25 cellular contexts compared by ENCODE assay signal in genomic region chr11:7983832-7984590, GRCh38. TPM values are rescaled to one million over a fixed set of nuclear protein-coding genes. Genes with fewer than 3 reads are reported as not detected.
DNase-seq lines count a peak whose midpoint lies in the region; ATAC-seq, FAIRE-seq and TF ChIP-seq lines count a peak whose summit lies in the region.
"Had no signal": no experiment of that assay in that cellular context is flagged by ENCODE, and none has a peak within 500 bp of the region (broad histone marks: within the 10 kb centered on the region; RNA-seq: fewer than 3 reads in every experiment).

No MANE protein-coding gene starts in this region.

- H3K4me3 Mint-ChIP-seq in T-helper 17 cell: no peak overlapping the region
- H3K4me3 Mint-ChIP-seq: CD14-positive monocyte; CD4-positive, alpha-beta T cell; H9; HFFc6 had no signal

- H3K9me3 ChIP-seq in T-helper 17 cell (ENCODE audit: control insufficient read depth, low read length, poor library complexity, severe bottlenecking): no peaks in the 10 kb centered on the region
- H3K9me3 ChIP-seq in small intestine (ENCODE audit: control insufficient read depth, low read depth): no peaks in the 10 kb centered on the region
- no peaks in the 10 kb centered on the region for H3K9me3 ChIP-seq in prostate gland
- H3K9me3 ChIP-seq: BE2C; BLaER1 treated with 17β-estradiol and CSF1 and Interleukin-3, amounts not matched to agents 10 nM and 100 nM had no signal

- H3K27ac Mint-ChIP-seq in T-helper 17 cell: peak overlapping the region; percentile 53
- H3K27ac Mint-ChIP-seq: CD14-positive monocyte; CD4-positive, alpha-beta T cell; H9; HFFc6 had no signal

- 70 to 89% (median 78%) methylated on average over 7 of the region's 7 CpGs for WGBS in small intestine, 3 donors
- 76% methylated on average over 7 of the region's 7 CpGs for WGBS in prostate gland

- no peaks in the 10 kb centered on the region for H3K27me3 Mint-ChIP-seq in T-helper 17 cell
- H3K27me3 Mint-ChIP-seq: CD4-positive, alpha-beta T cell had no signal

- H3K36me3 ChIP-seq in small intestine (ENCODE audit: control insufficient read depth in 2 of 2, insufficient read depth in 2 of 2, low read length in 2 of 2) (no peaks in the 10 kb centered on the region), prostate gland (no peaks in the 10 kb centered on the region)

- H3K27me3 ChIP-seq in small intestine (ENCODE audit: control insufficient read depth in 2 of 2, insufficient read depth in 2 of 2, low read length in 2 of 2) (no peaks in the 10 kb centered on the region), prostate gland (replicated peaks; ENCODE audit: insufficient read depth) (no peaks in the 10 kb centered on the region)
- H3K27me3 ChIP-seq: BE2C; BLaER1 treated with 17β-estradiol and CSF1 and Interleukin-3, amounts not matched to agents 10 nM and 100 nM had no signal

- H3K27ac ChIP-seq in small intestine (ENCODE audit: low read depth in 1 of 2, low read length in 1 of 2) (no peak overlapping the region), prostate gland (no peak overlapping the region)
- H3K27ac ChIP-seq: 22Rv1; BLaER1 treated with 17β-estradiol and CSF1 and Interleukin-3, amounts not matched to agents 10 nM and 100 nM; GM23248 had no signal

- DNase-seq in Ammon's horn (ENCODE audit: low spot score): peak; percentile 50
- no peak for DNase-seq in T-helper 17 cell
- peak; percentile 40 for DNase-seq in islet precursor cell
- DNase-seq in small intestine: no peak
- DNase-seq in stimulated activated naive CD8-positive, alpha-beta T cell treated with anti-CD3 and anti-CD28 coated beads, Interleukin-15, Interleukin-2, amounts not matched to agents 100 U/mL and 50 U/mL, for 24 hours: no peak
- DNase-seq in prostate gland (ENCODE audit: low spot score): no peak
- DNase-seq: BE2C; CD4-positive, alpha-beta T cell; CD8-positive, alpha-beta memory T cell; DMS 273 treated with DMSO at 0.1 percent for 48 hours; DMS79; EL; GDM1; GM23248; H9; HFFc6 had no signal

- H3K4me1 Mint-ChIP-seq in T-helper 17 cell: peaks cover 22% of the 10 kb centered on the region

- FAIRE-seq in small intestine (lab: Jason Lieb, UNC): no peak
- FAIRE-seq: A204.1, D721Med, GM12878, GM19239 had no signal

- H3K4me3 ChIP-seq in small intestine (ENCODE audit: low read depth in 1 of 2, low read length in 2 of 2) (no peak overlapping the region), prostate gland (no peak overlapping the region)
- H3K4me3 ChIP-seq: BLaER1 treated with 17β-estradiol and CSF1 and Interleukin-3, amounts not matched to agents 10 nM and 100 nM; GM12878; GM23248 had no signal

- TF ChIP-seq POLR2A in prostate gland (IDR thresholded peaks at IDR 0.05): no peak

- no peak for ATAC-seq in T-helper 17 cell
- ATAC-seq in stimulated activated naive CD8-positive, alpha-beta T cell treated with anti-CD3 and anti-CD28 coated beads, Interleukin-15, Interleukin-2, amounts not matched to agents 100 U/mL and 50 U/mL, for 24 hours: no peak
- ATAC-seq: GM12878, HCT116 had no signal

- TF ChIP-seq CTCF in prostate gland (IDR thresholded peaks at IDR 0.05): no peak

- peaks cover 4% of the 10 kb centered on the region for H3K36me3 Mint-ChIP-seq in T-helper 17 cell (ENCODE audit: low read depth)

- intact Hi-C loops in prostate gland (cut with DNase I): no loop called here

- H3K4me1 ChIP-seq in small intestine (ENCODE audit: control insufficient read depth in 2 of 2, insufficient read depth in 1 of 2, low read depth in 1 of 2, low read length in 1 of 2): peaks cover 0 to 10% of the 10 kb centered on the region in 2 donors
- peaks cover 11% of the 10 kb centered on the region for H3K4me1 ChIP-seq in prostate gland (replicated peaks)
- H3K4me1 ChIP-seq: BE2C had no signal

RNA-seq across cellular contexts. Expression of gene EIF3F, which starts 3.1 kb away (rescaled TPM):
- total RNA-seq in T-helper 17 cell (100 to 1,000 TPM; 376 to 391 TPM), prostate gland (100 to 1,000 TPM; 321 to 473 TPM)
- polyA plus RNA-seq in small intestine: 100 to 1,000 TPM; 371 to 530 (median 505) TPM

RNA-seq across cellular contexts. Expression of gene NLRP10, which starts 18.8 kb away (rescaled TPM):
- total RNA-seq in T-helper 17 cell (not detected), prostate gland (not detected)
- not detected for polyA plus RNA-seq in small intestine
- total RNA-seq: CD4-positive, alpha-beta T cell; CD8-positive, alpha-beta memory T cell; GM12878; H4; H9 had no signal
- polyA plus RNA-seq: CD14-positive monocyte; CD8-positive, alpha-beta memory T cell had no signal

RNA-seq across cellular contexts. Expression of gene OR10A3, which starts 42.5 kb away (rescaled TPM):
- not detected for total RNA-seq in T-helper 17 cell
- polyA plus RNA-seq in small intestine: not detected
- total RNA-seq in prostate gland: not detected
- total RNA-seq: CD4-positive, alpha-beta T cell; CD8-positive, alpha-beta memory T cell; GM12878; H4; H9 had no signal
- polyA plus RNA-seq: CD14-positive monocyte; CD8-positive, alpha-beta memory T cell had no signal

RNA-seq across cellular contexts. Expression of gene OR10A6, which starts 52.9 kb away (rescaled TPM):
- total RNA-seq in T-helper 17 cell (not detected), prostate gland (not detected)
- not detected for polyA plus RNA-seq in small intestine
- total RNA-seq: CD4-positive, alpha-beta T cell; CD8-positive, alpha-beta memory T cell; GM12878; H4; H9 had no signal
- polyA plus RNA-seq: CD14-positive monocyte; CD8-positive, alpha-beta memory T cell; GM12878 had no signal

Comparison
In these comparisons a context has a peak if more than half of its experiments do, and no peak if none do; other contexts are left out.
1. DNase-seq: peak in Ammon's horn (single experiment) and islet precursor cell (single experiment); none in T-helper 17 cell (0 of 3), small intestine (single experiment), stimulated activated naive CD8-positive, alpha-beta T cell treated with anti-CD3 and anti-CD28 coated beads, Interleukin-15, Interleukin-2, amounts not matched to agents 100 U/mL and 50 U/mL, for 24 hours (single experiment) and prostate gland (single experiment).